In genomic region chr13:46754812-46755211, GRCh38 we compare ENCODE assay signal across 10 cellular contexts.
"Had no signal": no experiment of that assay in that cellular context is flagged by ENCODE, and none has a peak within 500 bp of the region (broad histone marks: within the 10 kb centered on the region; RNA-seq: fewer than 3 reads in every experiment).

No MANE protein-coding gene starts in this region.

- FAIRE-seq: H1, H54, HepG2 had no signal

- H3K4me2 ChIP-seq: GM23338, KMS-11 had no signal

- H3K27ac ChIP-seq: HL-60, KMS-11 had no signal

- H3K4me3 ChIP-seq: GM23338 had no signal

- DNase-seq: H9, HCEC 1CT, KBM-7 had no signal

- H2AFZ ChIP-seq: GM23338 had no signal

- H3K4me3 Mint-ChIP-seq: GM23338, H9, IgD-negative memory B cell had no signal

- H3K36me3 Mint-ChIP-seq: IgD-negative memory B cell had no signal

- H3K9me3 Mint-ChIP-seq: GM23338, H9, IgD-negative memory B cell had no signal

- H3K9ac ChIP-seq: KMS-11 had no signal

- ATAC-seq: GM23338 had no signal

- H3K27ac Mint-ChIP-seq: GM23338, IgD-negative memory B cell had no signal
